Comparison of ENCODE assay signal across 20 cellular contexts in the genomic region with DNA sequence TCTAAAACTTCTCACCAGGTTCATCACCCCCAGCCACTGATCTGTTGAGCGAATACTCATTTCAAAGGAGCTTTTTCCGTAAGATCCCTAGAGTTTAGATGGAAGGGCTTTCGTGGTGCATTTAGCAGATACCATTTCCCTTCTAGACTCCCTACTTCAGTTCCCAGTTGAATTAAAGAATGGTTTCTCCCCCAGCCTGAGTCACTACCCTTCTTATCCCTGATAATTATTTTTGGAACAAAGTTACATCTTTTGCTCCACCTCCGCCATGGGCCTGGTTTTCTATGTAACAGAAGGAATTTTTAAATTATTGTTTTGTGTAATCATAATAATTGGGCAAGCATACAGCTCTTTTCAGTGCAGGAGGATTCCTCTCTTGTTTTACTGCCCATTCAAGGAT. TPM values are rescaled to one million over a fixed set of nuclear protein-coding genes. Genes with fewer than 3 reads are reported as not detected.
A peak's percentile ranks its signal among the peaks of the same experiment; 100 is the strongest.
DNase-seq lines count a peak whose midpoint lies in the region; ATAC-seq and TF ChIP-seq lines count a peak whose summit lies in the region.
"Had no signal": no experiment of that assay in that cellular context is flagged by ENCODE, and none has a peak within 500 bp of the region (broad histone marks: within the 10 kb centered on the region; RNA-seq: fewer than 3 reads in every experiment).

No MANE protein-coding gene starts in this region.

- peaks cover 22% of the 10 kb centered on the region for H3K4me1 Mint-ChIP-seq in chondrocyte (ENCODE audit: low read depth)

- H3K36me3 Mint-ChIP-seq in chondrocyte (ENCODE audit: low read depth), result peaks cover 15% of the 10 kb centered on the region

- ATAC-seq in HG03135 (IDR thresholded peaks at IDR 0.05; ENCODE audit: unreplicated experiment), result no peak
- ATAC-seq: Right ventricle myocardium inferior had no signal

- no peak overlapping the region for H3K4me3 Mint-ChIP-seq in chondrocyte (ENCODE audit: unreplicated experiment)

- H3K36me3 ChIP-seq in A673 (ENCODE audit: insufficient read depth, low read length, poor library complexity, severe bottlenecking) (peaks cover 48% of the 10 kb centered on the region), HEK293 (ENCODE audit: control insufficient read depth in 2 of 2, insufficient read depth in 1 of 2, low read length in 2 of 2) (peaks cover 3 to 46% of the 10 kb centered on the region in 2 experiments)

- H3K9me3 Mint-ChIP-seq in chondrocyte (ENCODE audit: low read depth), result no peaks in the 10 kb centered on the region

- H3K4me3 ChIP-seq in A673 (ENCODE audit: low read depth, low read length, poor library complexity, severe bottlenecking) (no peak overlapping the region), HEK293 (ENCODE audit: low read depth, low read length) (no peak overlapping the region)
- H3K4me3 ChIP-seq: MG63, Peyer's patch had no signal

- no peaks in the 10 kb centered on the region for H3K27me3 Mint-ChIP-seq in chondrocyte (ENCODE audit: low read depth)

- intact Hi-C loops in A673 (cut with micrococcal nuclease; ENCODE audit: unreplicated experiment), result no loop called here

- peak; percentile 11 for DNase-seq in A673 (ENCODE audit: low spot score)
- no peak for DNase-seq in chondrocyte (ENCODE audit: low spot score)
- peak; percentile 13 for DNase-seq in hepatic stellate cell (ENCODE audit: low spot score)
- no peak for DNase-seq in NK-92 (lab: John Stamatoyannopoulos, UW; ENCODE audit: unreplicated experiment)
- no peak for DNase-seq in SW480 (ENCODE audit: low spot score)
- DNase-seq in OCI-M2 (lab: John Stamatoyannopoulos, UW; ENCODE audit: unreplicated experiment), result no peak
- DNase-seq: 8988T, C1 segment of cervical spinal cord, DND-41, GDM1, MG63, NCI-H1105, NCI-H1694 treated with DMSO at 0.1 percent for 48 hours, NCI-H2107, NCI-H226, NCI-H524 treated with DMSO at 0.1 percent for 48 hours, Peyer's patch had no signal

- H3K4me1 ChIP-seq in A673 (ENCODE audit: insufficient read depth, low read length, poor library complexity, severe bottlenecking) (no peaks in the 10 kb centered on the region), HEK293 (ENCODE audit: control insufficient read depth, insufficient read depth, low read length) (no peaks in the 10 kb centered on the region)
- H3K4me1 ChIP-seq: Peyer's patch had no signal

- BruUV-seq in A673 (replicated peaks; lab: Mats Ljungman, UMichigan), result no TSS peak

- H3K27ac ChIP-seq in A673 (ENCODE audit: low read depth, low read length, poor library complexity, severe bottlenecking) (no peak overlapping the region), HEK293 (ENCODE audit: extremely low read depth, low read depth, low read length) (no peak overlapping the region)
- H3K27ac ChIP-seq: Peyer's patch had no signal

- no peaks in the 10 kb centered on the region for H3K27me3 ChIP-seq in A673 (replicated peaks; ENCODE audit: insufficient read depth, low read depth, low read length, poor library complexity)
- H3K27me3 ChIP-seq: MG63, Peyer's patch had no signal

- TF ChIP-seq CTCF in A673 (conservative IDR thresholded peaks at IDR 0.05; ENCODE audit: low read depth, low read length), result no peak
- no peak for TF ChIP-seq CTCF in HEK293 (tag by site-specific recombination; IDR thresholded peaks at IDR 0.05)
- TF ChIP-seq CTCF in chondrocyte (IDR thresholded peaks at IDR 0.05), result no peak

- POLR2A ChIA-PET in A673 (lab: Charles Lee; ENCODE audit: low non-redundant PET), result no interaction called here
- POLR2A ChIA-PET in HEK293 (lab: Yijun Ruan, JAX), result no interaction called here

- peak overlapping the region; percentile 15 for H3K27ac Mint-ChIP-seq in chondrocyte (ENCODE audit: unreplicated experiment)

- CTCF ChIA-PET in A673 (lab: Charles Lee) (no interaction called here), HEK293 (lab: Yijun Ruan, JAX) (interaction anchor here (0.6 kb wide), 1 partner anchor 362 kb away, joined by 3 read pairs; no protein-coding TSS in a partner anchor)

- peaks cover under 1% of the 10 kb centered on the region for H3K9me3 ChIP-seq in A673 (ENCODE audit: low read depth, low read length, poor library complexity, severe bottlenecking)
- H3K9me3 ChIP-seq in HEK293 (ENCODE audit: control insufficient read depth, insufficient read depth, low read depth, low read length), result no peaks in the 10 kb centered on the region
- H3K9me3 ChIP-seq: MG63, Peyer's patch had no signal

TF ChIP-seq in HEK293, 187 proteins besides CTCF, POLR2A, EP300 and RAD21:
- TF ChIP-seq, protein P1, sequence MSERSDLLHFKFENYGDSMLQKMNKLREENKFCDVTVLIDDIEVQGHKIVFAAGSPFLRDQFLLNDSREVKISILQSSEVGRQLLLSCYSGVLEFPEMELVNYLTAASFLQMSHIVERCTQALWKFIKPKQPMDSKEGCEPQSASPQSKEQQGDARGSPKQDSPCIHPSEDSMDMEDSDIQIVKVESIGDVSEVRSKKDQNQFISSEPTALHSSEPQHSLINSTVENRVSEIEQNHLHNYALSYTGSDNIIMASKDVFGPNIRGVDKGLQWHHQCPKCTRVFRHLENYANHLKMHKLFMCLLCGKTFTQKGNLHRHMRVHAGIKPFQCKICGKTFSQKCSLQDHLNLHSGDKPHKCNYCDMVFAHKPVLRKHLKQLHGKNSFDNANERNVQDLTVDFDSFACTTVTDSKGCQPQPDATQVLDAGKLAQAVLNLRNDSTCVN (tag by site-specific recombination; optimal IDR thresholded peaks at IDR 0.05), result no peak
- TF ChIP-seq, protein P2, sequence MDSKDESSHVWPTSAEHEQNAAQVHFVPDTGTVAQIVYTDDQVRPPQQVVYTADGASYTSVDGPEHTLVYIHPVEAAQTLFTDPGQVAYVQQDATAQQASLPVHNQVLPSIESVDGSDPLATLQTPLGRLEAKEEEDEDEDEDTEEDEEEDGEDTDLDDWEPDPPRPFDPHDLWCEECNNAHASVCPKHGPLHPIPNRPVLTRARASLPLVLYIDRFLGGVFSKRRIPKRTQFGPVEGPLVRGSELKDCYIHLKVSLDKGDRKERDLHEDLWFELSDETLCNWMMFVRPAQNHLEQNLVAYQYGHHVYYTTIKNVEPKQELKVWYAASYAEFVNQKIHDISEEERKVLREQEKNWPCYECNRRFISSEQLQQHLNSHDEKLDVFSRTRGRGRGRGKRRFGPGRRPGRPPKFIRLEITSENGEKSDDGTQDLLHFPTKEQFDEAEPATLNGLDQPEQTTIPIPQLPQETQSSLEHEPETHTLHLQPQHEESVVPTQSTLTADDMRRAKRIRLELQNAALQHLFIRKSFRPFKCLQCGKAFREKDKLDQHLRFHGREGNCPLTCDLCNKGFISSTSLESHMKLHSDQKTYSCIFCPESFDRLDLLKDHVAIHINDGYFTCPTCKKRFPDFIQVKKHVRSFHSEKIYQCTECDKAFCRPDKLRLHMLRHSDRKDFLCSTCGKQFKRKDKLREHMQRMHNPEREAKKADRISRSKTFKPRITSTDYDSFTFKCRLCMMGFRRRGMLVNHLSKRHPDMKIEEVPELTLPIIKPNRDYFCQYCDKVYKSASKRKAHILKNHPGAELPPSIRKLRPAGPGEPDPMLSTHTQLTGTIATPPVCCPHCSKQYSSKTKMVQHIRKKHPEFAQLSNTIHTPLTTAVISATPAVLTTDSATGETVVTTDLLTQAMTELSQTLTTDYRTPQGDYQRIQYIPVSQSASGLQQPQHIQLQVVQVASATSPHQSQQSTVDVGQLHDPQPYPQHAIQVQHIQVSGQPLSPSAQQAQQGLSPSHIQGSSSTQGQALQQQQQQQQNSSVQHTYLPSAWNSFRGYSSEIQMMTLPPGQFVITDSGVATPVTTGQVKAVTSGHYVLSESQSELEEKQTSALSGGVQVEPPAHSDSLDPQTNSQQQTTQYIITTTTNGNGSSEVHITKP (tag by site-specific recombination; IDR thresholded peaks at IDR 0.05), result 0 out of 2 replicates have a peak, but pooled peaks have one; percentile 18

RNA-seq across cellular contexts. Expression of a gene that starts 22.0 kb away (rescaled TPM):
- total RNA-seq in A673 (2021) (22.8 and 28.5 TPM in 2 replicates), chondrocyte (10.6 to 15.3 TPM (median 11.0 TPM) in 3 replicates)

Comparison
In these comparisons a context has a peak if more than half of its experiments do, and no peak if none do; other contexts are left out.
1. DNase-seq: peak in A673 (single experiment) and hepatic stellate cell (single experiment); none in chondrocyte (single experiment), NK-92 (single experiment), SW480 (single experiment) and OCI-M2 (single experiment).